In the genomic region with DNA sequence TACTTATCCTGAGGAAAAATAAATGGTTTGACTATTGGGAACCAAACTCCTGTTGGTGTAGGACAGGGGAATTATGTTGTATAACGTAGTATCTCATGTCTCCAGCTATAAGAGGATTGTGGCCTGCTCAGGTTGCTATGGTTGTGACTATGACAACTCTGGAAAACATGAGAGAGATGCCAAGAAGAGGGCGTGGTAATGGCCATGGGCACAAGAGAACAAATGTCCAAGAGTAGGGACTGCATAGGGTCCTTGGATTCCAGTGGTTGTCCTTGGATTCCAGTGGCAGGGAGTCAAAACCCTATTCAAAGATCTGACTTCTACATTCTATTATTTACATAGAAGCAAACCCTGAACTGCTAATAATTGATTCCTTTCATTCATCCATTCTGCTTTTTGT, we compare ENCODE assay signal across 11 cellular contexts. TPM values are rescaled to one million over a fixed set of nuclear protein-coding genes. Genes with fewer than 3 reads are reported as not detected.
DNase-seq lines count a peak whose midpoint lies in the region; ATAC-seq and TF ChIP-seq lines count a peak whose summit lies in the region.
"Had no signal": no experiment of that assay in that cellular context is flagged by ENCODE, and none has a peak within 500 bp of the region (broad histone marks: within the 10 kb centered on the region; RNA-seq: fewer than 3 reads in every experiment).

No MANE protein-coding gene starts in this region.

- intact Hi-C loops in left ventricle myocardium inferior (cut with micrococcal nuclease), result no loop called here

- H3K4me3 ChIP-seq in left ventricle myocardium inferior, result no peak overlapping the region
- H3K4me3 ChIP-seq in skeletal muscle tissue (ENCODE audit: low read length in 3 of 3), result no peak overlapping the region

- in situ Hi-C loops in SK-MEL-5 (cut with HindIII; ENCODE audit: low pct_unique_long_range_greater_than_20kb, low sequenced_read_pairs), result no loop called here

- no peak overlapping the region for H3K27ac Mint-ChIP-seq in activated T-cell treated with anti-CD3 and anti-CD28 coated beads, Interleukin-2, amount 50 U/mL, for 24 hours

- no peak for ATAC-seq in GM19023 (IDR thresholded peaks at IDR 0.05; ENCODE audit: unreplicated experiment)
- ATAC-seq: naive thymus-derived CD4-positive, alpha-beta T cell had no signal

- H3K27me3 Mint-ChIP-seq in activated T-cell treated with anti-CD3 and anti-CD28 coated beads, Interleukin-2, amount 50 U/mL, for 24 hours, result no peaks in the 10 kb centered on the region

- H3K4me1 ChIP-seq in left ventricle myocardium inferior, result peaks cover 19% of the 10 kb centered on the region
- no peaks in the 10 kb centered on the region for H3K4me1 ChIP-seq in skeletal muscle tissue (ENCODE audit: control insufficient read depth in 3 of 3, insufficient read depth in 3 of 3, low read length in 3 of 3)

- no peaks in the 10 kb centered on the region for H3K4me1 Mint-ChIP-seq in activated T-cell treated with anti-CD3 and anti-CD28 coated beads, Interleukin-2, amount 50 U/mL, for 24 hours (ENCODE audit: low read depth)

- no peak overlapping the region for H3K4me3 Mint-ChIP-seq in activated T-cell treated with anti-CD3 and anti-CD28 coated beads, Interleukin-2, amount 50 U/mL, for 24 hours
- H3K4me3 Mint-ChIP-seq: naive thymus-derived CD4-positive, alpha-beta T cell had no signal

- H3K36me3 Mint-ChIP-seq in activated T-cell treated with anti-CD3 and anti-CD28 coated beads, Interleukin-2, amount 50 U/mL, for 24 hours (ENCODE audit: low read depth), result no peaks in the 10 kb centered on the region
- H3K36me3 Mint-ChIP-seq: naive thymus-derived CD4-positive, alpha-beta T cell had no signal

- H3K9ac ChIP-seq in skeletal muscle tissue (ENCODE audit: low read depth in 1 of 3, low read length in 3 of 3), result no peak overlapping the region

- no peaks in the 10 kb centered on the region for H3K27me3 ChIP-seq in left ventricle myocardium inferior (ENCODE audit: low read depth)
- no peaks in the 10 kb centered on the region for H3K27me3 ChIP-seq in skeletal muscle tissue (ENCODE audit: control insufficient read depth in 3 of 3, insufficient read depth in 3 of 3, low read length in 3 of 3)

- H3K27ac ChIP-seq in left ventricle myocardium inferior (replicated peaks), result peak overlapping the region; percentile 80
- peak overlapping the region; percentile 23 for H3K27ac ChIP-seq in skeletal muscle tissue (ENCODE audit: low read depth, low read length)
- H3K27ac ChIP-seq: 22Rv1 had no signal

- TF ChIP-seq CTCF in left ventricle myocardium inferior (IDR thresholded peaks at IDR 0.05; ENCODE audit: borderline replicate concordance), result no peak

- DNase-seq in DMS 273 (lab: John Stamatoyannopoulos, UW; ENCODE audit: unreplicated experiment) (peak; percentile 19), DMS 273 treated with DMSO at 0.1 percent for 48 hours (lab: John Stamatoyannopoulos, UW) (no peak), SK-MEL-5 (ENCODE audit: low read depth, low spot score) (peak; percentile 75), left ventricle myocardium inferior (no peak), mucosa of gallbladder (ENCODE audit: low spot score) (no peak)
- no peak for DNase-seq in activated T-cell treated with anti-CD3 and anti-CD28 coated beads, Interleukin-2, amount 50 U/mL, for 24 hours
- DNase-seq: naive thymus-derived CD4-positive, alpha-beta T cell; NCI-H510A treated with DMSO at 0.1 percent for 48 hours had no signal

- no peaks in the 10 kb centered on the region for H3K9me3 Mint-ChIP-seq in activated T-cell treated with anti-CD3 and anti-CD28 coated beads, Interleukin-2, amount 50 U/mL, for 24 hours
- H3K9me3 Mint-ChIP-seq: naive thymus-derived CD4-positive, alpha-beta T cell had no signal

- H3K36me3 ChIP-seq in left ventricle myocardium inferior (no peaks in the 10 kb centered on the region), skeletal muscle tissue (ENCODE audit: control insufficient read depth in 3 of 3, insufficient read depth in 3 of 3, low read length in 3 of 3) (no peaks in the 10 kb centered on the region)

- H3K9me3 ChIP-seq in left ventricle myocardium inferior (replicated peaks), result no peaks in the 10 kb centered on the region
- H3K9me3 ChIP-seq in skeletal muscle tissue (ENCODE audit: control insufficient read depth in 3 of 3, low read length in 3 of 3), result no peaks in the 10 kb centered on the region

RNA-seq across cellular contexts. Expression of gene MOB1B, which starts 6.8 kb away (rescaled TPM):
- total RNA-seq in SK-MEL-5 (2014; rRNA removed; shearing (Covaris generic)), result 23.3 and 27.1 TPM in 2 replicates
- polyA plus RNA-seq in SK-MEL-5 (2015; cell fraction: cytosol; rRNA removed), result 38.5 and 54.3 TPM in 2 replicates
- 69.4 and 69.6 TPM in 2 replicates for polyA plus RNA-seq in SK-MEL-5 (2015; cell fraction: nucleus; rRNA removed)
- total RNA-seq in left ventricle myocardium inferior, result 18.3 TPM
- 30.3 TPM for total RNA-seq in skeletal muscle tissue
- total RNA-seq in mucosa of gallbladder, result 18.6 TPM

RNA-seq across cellular contexts. Expression of gene GRSF1, which starts 55.7 kb away (rescaled TPM):
- 194 and 215 TPM in 2 replicates for total RNA-seq in SK-MEL-5 (2014; rRNA removed; shearing (Covaris generic))
- 134 and 173 TPM in 2 replicates for polyA plus RNA-seq in SK-MEL-5 (2015; cell fraction: cytosol; rRNA removed)
- polyA plus RNA-seq in SK-MEL-5 (2015; cell fraction: nucleus; rRNA removed), result 152 TPM in 2 replicates
- 108 TPM for total RNA-seq in left ventricle myocardium inferior
- 87.7 TPM for total RNA-seq in skeletal muscle tissue
- total RNA-seq in mucosa of gallbladder, result 61.1 TPM

Comparison
In these comparisons a context has a peak if more than half of its experiments do, and no peak if none do; other contexts are left out.
1. DNase-seq: peak in DMS 273 (single experiment) and SK-MEL-5 (single experiment); none in DMS 273 treated with DMSO at 0.1 percent for 48 hours (single experiment), left ventricle myocardium inferior (single experiment), activated T-cell treated with anti-CD3 and anti-CD28 coated beads, Interleukin-2, amount 50 U/mL, for 24 hours (single experiment) and mucosa of gallbladder (single experiment).